ENCODE assay signal across 2 cellular contexts in the genomic region with DNA sequence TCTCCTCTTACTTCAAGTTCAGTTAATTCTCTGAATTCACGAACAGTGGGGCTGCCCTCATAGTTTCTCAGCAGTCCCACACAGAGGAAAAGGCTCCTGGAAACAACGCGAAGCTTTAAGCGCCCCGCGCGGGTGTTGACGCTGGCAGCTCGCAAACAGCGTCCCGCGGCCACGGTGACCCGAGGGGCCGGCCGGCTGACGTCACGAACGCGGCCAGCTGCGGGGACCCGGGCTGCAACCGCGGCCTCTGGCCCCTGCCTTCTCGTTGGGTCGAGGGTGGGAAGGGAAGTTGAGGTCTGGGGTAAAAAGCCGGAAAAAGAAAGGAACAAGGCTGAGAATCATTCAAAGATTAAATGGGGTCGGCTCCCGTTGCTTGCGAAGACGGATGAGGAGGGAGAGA.
TF ChIP-seq lines count a peak whose summit lies in the region.

No MANE protein-coding gene starts in this region.

TF ChIP-seq in SK-N-SH, 30 proteins besides CTCF, POLR2A, EP300 and RAD21 (continued from another document):
- TF ChIP-seq, protein P1, sequence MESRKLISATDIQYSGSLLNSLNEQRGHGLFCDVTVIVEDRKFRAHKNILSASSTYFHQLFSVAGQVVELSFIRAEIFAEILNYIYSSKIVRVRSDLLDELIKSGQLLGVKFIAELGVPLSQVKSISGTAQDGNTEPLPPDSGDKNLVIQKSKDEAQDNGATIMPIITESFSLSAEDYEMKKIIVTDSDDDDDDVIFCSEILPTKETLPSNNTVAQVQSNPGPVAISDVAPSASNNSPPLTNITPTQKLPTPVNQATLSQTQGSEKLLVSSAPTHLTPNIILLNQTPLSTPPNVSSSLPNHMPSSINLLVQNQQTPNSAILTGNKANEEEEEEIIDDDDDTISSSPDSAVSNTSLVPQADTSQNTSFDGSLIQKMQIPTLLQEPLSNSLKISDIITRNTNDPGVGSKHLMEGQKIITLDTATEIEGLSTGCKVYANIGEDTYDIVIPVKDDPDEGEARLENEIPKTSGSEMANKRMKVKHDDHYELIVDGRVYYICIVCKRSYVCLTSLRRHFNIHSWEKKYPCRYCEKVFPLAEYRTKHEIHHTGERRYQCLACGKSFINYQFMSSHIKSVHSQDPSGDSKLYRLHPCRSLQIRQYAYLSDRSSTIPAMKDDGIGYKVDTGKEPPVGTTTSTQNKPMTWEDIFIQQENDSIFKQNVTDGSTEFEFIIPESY (IDR thresholded peaks at IDR 0.05; ENCODE audit: borderline replicate concordance, low read depth) = no peak
- no peak for TF ChIP-seq POLR2AphosphoS5 (IDR thresholded peaks at IDR 0.05; ENCODE audit: low read depth, low read length)
- TF ChIP-seq CHD2 (IDR thresholded peaks at IDR 0.05; ENCODE audit: low read length, partially characterized antibody) = no peak

TF ChIP-seq in SK-N-SH treated with all-trans-retinoic acid at 6 μM for 48 hours, 23 proteins besides CTCF, POLR2A, EP300 and RAD21 (continued from another document):
- TF ChIP-seq TSHZ2 (CRISPR knock-in tag; IDR thresholded peaks at IDR 0.05) (no peak), BACH2 (CRISPR knock-in tag; IDR thresholded peaks at IDR 0.05; ENCODE audit: borderline replicate concordance) (no peak), TOX (CRISPR knock-in tag; IDR thresholded peaks at IDR 0.05; ENCODE audit: borderline replicate concordance) (no peak), CSDC2 (CRISPR knock-in tag; IDR thresholded peaks at IDR 0.05) (no peak)
